ENCODE assay signal across 15 cellular contexts in the genomic region with DNA sequence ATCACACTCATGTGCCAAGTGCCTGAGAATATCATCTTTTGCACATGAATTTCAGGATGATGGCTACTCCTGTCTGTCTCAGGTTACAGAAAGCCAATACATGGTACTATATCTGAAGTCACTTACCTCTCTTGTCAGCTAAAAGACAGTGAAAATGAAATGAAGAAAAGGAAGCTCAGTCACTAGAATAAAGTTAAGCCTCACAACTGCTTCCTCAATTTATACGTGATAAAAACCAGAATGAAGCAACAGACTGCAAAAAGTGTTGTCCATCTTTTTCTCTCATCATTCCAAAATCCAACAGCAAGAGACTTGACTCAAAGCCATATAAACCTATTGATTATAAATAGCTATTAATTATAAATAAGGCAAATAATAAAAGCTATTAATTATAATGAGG. TPM values are rescaled to one million over a fixed set of nuclear protein-coding genes. Genes with fewer than 3 reads are reported as not detected.
DNase-seq lines count a peak whose midpoint lies in the region; ATAC-seq and TF ChIP-seq lines count a peak whose summit lies in the region.
"Had no signal": no experiment of that assay in that cellular context is flagged by ENCODE, and none has a peak within 500 bp of the region (broad histone marks: within the 10 kb centered on the region; RNA-seq: fewer than 3 reads in every experiment).

No MANE protein-coding gene starts in this region.

- H3K36me3 Mint-ChIP-seq in activated CD4-positive, alpha-beta T cell treated with anti-CD3 and anti-CD28 coated beads, Interleukin-2, amount 10 ng/mL, durations not matched to agents 24 days and 14 days (ENCODE audit: low read depth): peaks cover 34% of the 10 kb centered on the region
- peaks cover 27% of the 10 kb centered on the region for H3K36me3 Mint-ChIP-seq in activated T-helper 1 cell treated with anti-CD3 and anti-CD28 coated beads, Interleukin-12 subunit alpha, Interleukin-12 subunit beta, Interleukin-2, Interleukin-4 antibody, amounts not matched to agents 30 ng/mL and 10 ng/mL and 1 ng/mL, durations not matched to agents 14 hours and 24 hours and 36 hours (ENCODE audit: low read depth)
- peaks cover 36% of the 10 kb centered on the region for H3K36me3 Mint-ChIP-seq in stimulated activated effector memory CD8-positive, alpha-beta T cell treated with anti-CD3 and anti-CD28 coated beads, Interleukin-12 subunit alpha, Interleukin-12 subunit beta, amount 100 ng/mL, for 72 hours

- no peaks in the 10 kb centered on the region for H3K27me3 Mint-ChIP-seq in activated CD4-positive, alpha-beta T cell treated with anti-CD3 and anti-CD28 coated beads, Interleukin-2, amount 10 ng/mL, durations not matched to agents 24 days and 14 days
- no peaks in the 10 kb centered on the region for H3K27me3 Mint-ChIP-seq in activated T-helper 1 cell treated with anti-CD3 and anti-CD28 coated beads, Interleukin-12 subunit alpha, Interleukin-12 subunit beta, Interleukin-2, Interleukin-4 antibody, amounts not matched to agents 30 ng/mL and 10 ng/mL and 1 ng/mL, durations not matched to agents 14 hours and 24 hours and 36 hours (ENCODE audit: insufficient read depth)

- no peaks in the 10 kb centered on the region for H3K27me3 ChIP-seq in prostate gland (replicated peaks; ENCODE audit: insufficient read depth)
- H3K27me3 ChIP-seq: gastroesophageal sphincter had no signal

- no peak overlapping the region for H3K27ac ChIP-seq in prostate gland
- H3K27ac ChIP-seq: cardiac muscle cell, gastroesophageal sphincter had no signal

- peak overlapping the region; percentile 9 for H3K4me3 Mint-ChIP-seq in activated CD4-positive, alpha-beta T cell treated with anti-CD3 and anti-CD28 coated beads, Interleukin-2, amount 10 ng/mL, durations not matched to agents 24 days and 14 days
- H3K4me3 Mint-ChIP-seq in activated T-helper 1 cell treated with anti-CD3 and anti-CD28 coated beads, Interleukin-12 subunit alpha, Interleukin-12 subunit beta, Interleukin-2, Interleukin-4 antibody, amounts not matched to agents 30 ng/mL and 10 ng/mL and 1 ng/mL, durations not matched to agents 14 hours and 24 hours and 36 hours: peak overlapping the region; percentile 35
- no peak overlapping the region for H3K4me3 Mint-ChIP-seq in stimulated activated effector memory CD8-positive, alpha-beta T cell treated with anti-CD3 and anti-CD28 coated beads, Interleukin-12 subunit alpha, Interleukin-12 subunit beta, amount 100 ng/mL, for 72 hours

- no peaks in the 10 kb centered on the region for H3K9me3 Mint-ChIP-seq in activated CD4-positive, alpha-beta T cell treated with anti-CD3 and anti-CD28 coated beads, Interleukin-2, amount 10 ng/mL, durations not matched to agents 24 days and 14 days
- H3K9me3 Mint-ChIP-seq in activated T-helper 1 cell treated with anti-CD3 and anti-CD28 coated beads, Interleukin-12 subunit alpha, Interleukin-12 subunit beta, Interleukin-2, Interleukin-4 antibody, amounts not matched to agents 30 ng/mL and 10 ng/mL and 1 ng/mL, durations not matched to agents 14 hours and 24 hours and 36 hours: no peaks in the 10 kb centered on the region
- H3K9me3 Mint-ChIP-seq in stimulated activated effector memory CD8-positive, alpha-beta T cell treated with anti-CD3 and anti-CD28 coated beads, Interleukin-12 subunit alpha, Interleukin-12 subunit beta, amount 100 ng/mL, for 72 hours: no peaks in the 10 kb centered on the region

- intact Hi-C loops in activated CD4-positive, alpha-beta T cell treated with anti-CD3 and anti-CD28 coated beads, Interleukin-2, amount 10 ng/mL, durations not matched to agents 24 days and 14 days (cut with micrococcal nuclease): loop anchor here (10.0 kb wide), 2 partner anchors 956 to 1186 kb away; a partner anchor contains a TSS
- intact Hi-C loops in activated T-helper 1 cell treated with anti-CD3 and anti-CD28 coated beads, Interleukin-12 subunit alpha, Interleukin-12 subunit beta, Interleukin-2, Interleukin-4 antibody, amounts not matched to agents 30 ng/mL and 10 ng/mL and 1 ng/mL, durations not matched to agents 14 hours and 24 hours and 36 hours (cut with micrococcal nuclease): loop anchor here (5.0 kb wide), 1 partner anchor 588 kb away; a partner anchor contains a TSS
- intact Hi-C loops in prostate gland (cut with DNase I): no loop called here

- no peaks in the 10 kb centered on the region for H3K9me3 ChIP-seq in prostate gland
- H3K9me3 ChIP-seq: gastroesophageal sphincter had no signal

- ATAC-seq in stimulated activated effector memory CD8-positive, alpha-beta T cell treated with anti-CD3 and anti-CD28 coated beads, Interleukin-12 subunit alpha, Interleukin-12 subunit beta, amount 100 ng/mL, for 72 hours: no peak
- ATAC-seq in HG02884 (IDR thresholded peaks at IDR 0.05; ENCODE audit: unreplicated experiment): no peak
- ATAC-seq: gastroesophageal sphincter had no signal

- no peak for DNase-seq in activated CD4-positive, alpha-beta T cell treated with anti-CD3 and anti-CD28 coated beads, Interleukin-2, amount 10 ng/mL, durations not matched to agents 24 days and 14 days
- DNase-seq in activated CD4-positive, alpha-beta T cell treated with anti-CD3 and anti-CD28 coated beads for 48 hours: no peak
- DNase-seq in MV-4-11 (lab: John Stamatoyannopoulos, UW): peak; percentile 82
- DNase-seq in activated T-helper 1 cell treated with anti-CD3 and anti-CD28 coated beads, Interleukin-12 subunit alpha, Interleukin-12 subunit beta, Interleukin-2, Interleukin-4 antibody, amounts not matched to agents 30 ng/mL and 10 ng/mL and 1 ng/mL, durations not matched to agents 14 hours and 24 hours and 36 hours (ENCODE audit: low spot score): no peak
- no peak for DNase-seq in stimulated activated effector memory CD8-positive, alpha-beta T cell treated with anti-CD3 and anti-CD28 coated beads, Interleukin-12 subunit alpha, Interleukin-12 subunit beta, amount 100 ng/mL, for 72 hours (ENCODE audit: low spot score in 2 of 2)
- DNase-seq in prostate gland (ENCODE audit: low spot score): no peak
- no peak for DNase-seq in NCI-H2107 treated with DMSO at 0.1 percent for 48 hours (lab: John Stamatoyannopoulos, UW; ENCODE audit: unreplicated experiment)
- DNase-seq: activated CD4-positive, alpha-beta T cell treated with anti-CD3 and anti-CD28 coated beads, Interleukin-2, amount 50 U/mL, for 48 hours; HCEC 1CT; NCI-H2227 treated with DMSO at 0.1 percent for 48 hours; PC-3; SW 1271 had no signal

- WGBS in prostate gland: 76% methylated on average over 1 of the region's 1 CpG

- no peaks in the 10 kb centered on the region for H3K36me3 ChIP-seq in prostate gland
- H3K36me3 ChIP-seq: cardiac muscle cell, gastroesophageal sphincter had no signal

- no peak for TF ChIP-seq CTCF in prostate gland (IDR thresholded peaks at IDR 0.05)

- no peak overlapping the region for H3K27ac Mint-ChIP-seq in activated CD4-positive, alpha-beta T cell treated with anti-CD3 and anti-CD28 coated beads, Interleukin-2, amount 10 ng/mL, durations not matched to agents 24 days and 14 days
- no peak overlapping the region for H3K27ac Mint-ChIP-seq in activated T-helper 1 cell treated with anti-CD3 and anti-CD28 coated beads, Interleukin-12 subunit alpha, Interleukin-12 subunit beta, Interleukin-2, Interleukin-4 antibody, amounts not matched to agents 30 ng/mL and 10 ng/mL and 1 ng/mL, durations not matched to agents 14 hours and 24 hours and 36 hours
- peak overlapping the region; percentile 43 for H3K27ac Mint-ChIP-seq in stimulated activated effector memory CD8-positive, alpha-beta T cell treated with anti-CD3 and anti-CD28 coated beads, Interleukin-12 subunit alpha, Interleukin-12 subunit beta, amount 100 ng/mL, for 72 hours

- no peak overlapping the region for H3K4me3 ChIP-seq in prostate gland
- H3K4me3 ChIP-seq: cardiac muscle cell, gastroesophageal sphincter had no signal

- H3K4me1 Mint-ChIP-seq in activated CD4-positive, alpha-beta T cell treated with anti-CD3 and anti-CD28 coated beads, Interleukin-2, amount 10 ng/mL, durations not matched to agents 24 days and 14 days: peaks cover 70% of the 10 kb centered on the region
- H3K4me1 Mint-ChIP-seq in activated T-helper 1 cell treated with anti-CD3 and anti-CD28 coated beads, Interleukin-12 subunit alpha, Interleukin-12 subunit beta, Interleukin-2, Interleukin-4 antibody, amounts not matched to agents 30 ng/mL and 10 ng/mL and 1 ng/mL, durations not matched to agents 14 hours and 24 hours and 36 hours (ENCODE audit: low read depth): peaks cover 65% of the 10 kb centered on the region
- H3K4me1 Mint-ChIP-seq in stimulated activated effector memory CD8-positive, alpha-beta T cell treated with anti-CD3 and anti-CD28 coated beads, Interleukin-12 subunit alpha, Interleukin-12 subunit beta, amount 100 ng/mL, for 72 hours: peaks cover 65% of the 10 kb centered on the region

- H3K4me1 ChIP-seq in prostate gland (replicated peaks): no peaks in the 10 kb centered on the region

- TF ChIP-seq POLR2A in prostate gland (IDR thresholded peaks at IDR 0.05): no peak

RNA-seq across cellular contexts. Expression of a gene that starts 10.2 kb away (rescaled TPM):
- 40.2 and 43.1 TPM in 2 replicates for total RNA-seq in activated CD4-positive, alpha-beta T cell treated with anti-CD3 and anti-CD28 coated beads, Interleukin-2, amount 10 ng/mL, durations not matched to agents 24 days and 14 days
- total RNA-seq in activated T-helper 1 cell treated with anti-CD3 and anti-CD28 coated beads, Interleukin-12 subunit alpha, Interleukin-12 subunit beta, Interleukin-2, Interleukin-4 antibody, amounts not matched to agents 30 ng/mL and 10 ng/mL and 1 ng/mL, durations not matched to agents 14 hours and 24 hours and 36 hours: 39.9 and 43.3 TPM in 2 replicates
- 10 to 100 TPM; 14.3 to 20.5 TPM for total RNA-seq in prostate gland

RNA-seq across cellular contexts. Expression of a gene that starts 51.1 kb away (rescaled TPM):
- not detected in 2 replicates for total RNA-seq in activated CD4-positive, alpha-beta T cell treated with anti-CD3 and anti-CD28 coated beads, Interleukin-2, amount 10 ng/mL, durations not matched to agents 24 days and 14 days
- total RNA-seq in activated T-helper 1 cell treated with anti-CD3 and anti-CD28 coated beads, Interleukin-12 subunit alpha, Interleukin-12 subunit beta, Interleukin-2, Interleukin-4 antibody, amounts not matched to agents 30 ng/mL and 10 ng/mL and 1 ng/mL, durations not matched to agents 14 hours and 24 hours and 36 hours: not detected in 2 replicates
- not detected for total RNA-seq in prostate gland
- total RNA-seq: cardiac muscle cell, gastroesophageal sphincter, PC-3 had no signal
